In genomic region chr6:74596586-74596985, GRCh38 we compare ENCODE assay signal across 26 cellular contexts.
"Had no signal": no experiment of that assay in that cellular context is flagged by ENCODE, and none has a peak within 500 bp of the region (broad histone marks: within the 10 kb centered on the region; RNA-seq: fewer than 3 reads in every experiment).

No MANE protein-coding gene starts in this region.

- H3K9me3 ChIP-seq: body of pancreas, pancreas had no signal

- H3K27me3 ChIP-seq: body of pancreas, cardiac muscle cell, pancreas, right atrium auricular region had no signal

- H3K4me3 Mint-ChIP-seq: activated B cell treated with CpG ODN at 0.5 μM for 24 hours; activated CD4-positive, alpha-beta T cell treated with anti-CD3 and anti-CD28 coated beads for 36 hours; activated naive CD8-positive, alpha-beta T cell treated with anti-CD3 and anti-CD28 coated beads, Interleukin-2, amount 10 ng/mL, durations not matched to agents 7 days and 5 days; activated T-cell treated with anti-CD3 and anti-CD28 coated beads, Interleukin-2, amount 50 U/mL, for 24 hours; activated T-helper 17 cell treated with anti-CD3 and anti-CD28 coated beads, Interleukin-2, amount 50 U/mL, for 72 hours; natural killer cell treated with Interleukin-12 subunit alpha and Interleukin-12 subunit beta and Interleukin-15 and Interleukin-18, amount 100 ng/mL, for 72 hours had no signal

- ATAC-seq: activated CD4-positive, alpha-beta T cell treated with anti-CD3 and anti-CD28 coated beads for 36 hours; activated T-helper 17 cell treated with anti-CD3 and anti-CD28 coated beads, Interleukin-2, amount 50 U/mL, for 72 hours; body of pancreas; left ventricle myocardium superior; natural killer cell treated with Interleukin-12 subunit alpha and Interleukin-12 subunit beta and Interleukin-15 and Interleukin-18, amount 100 ng/mL, for 72 hours; pancreas; psoas muscle; stimulated activated naive CD8-positive, alpha-beta T cell treated with anti-CD3 and anti-CD28 coated beads, Interleukin-15, Interleukin-2, amounts not matched to agents 100 U/mL and 50 U/mL, for 24 hours had no signal

- DNase-seq: activated B cell treated with CpG ODN at 0.5 μM for 24 hours; activated CD4-positive, alpha-beta T cell treated with anti-CD3 and anti-CD28 coated beads for 36 hours; activated CD4-positive, alpha-beta T cell treated with anti-CD3 and anti-CD28 coated beads, Interleukin-2, amount 50 U/mL, for 4 hours; activated CD8-positive, alpha-beta memory T cell treated with anti-CD3 and anti-CD28 coated beads for 24 hours; activated CD8-positive, alpha-beta memory T cell treated with anti-CD3 and anti-CD28 coated beads, Interleukin-2, amount 50 U/mL, for 4 hours; activated naive CD4-positive, alpha-beta T cell; activated naive CD8-positive, alpha-beta T cell treated with anti-CD3 and anti-CD28 coated beads, Interleukin-2, amount 10 ng/mL, durations not matched to agents 7 days and 5 days; activated T-cell treated with anti-CD3 and anti-CD28 coated beads, Interleukin-2, amount 50 U/mL, for 24 hours; amniotic stem cell; body of pancreas; effector CD4-positive, alpha-beta T cell; erythroblast; foreskin melanocyte; hippocampal formation; left ventricle myocardium superior; midbrain; pancreas; psoas muscle; stimulated activated CD4-positive, alpha-beta T cell treated with anti-CD3 and anti-CD28 coated beads, Interleukin-12 subunit alpha, Interleukin-12 subunit beta, amount 100 ng/mL, for 4 hours; stimulated activated CD4-positive, alpha-beta T cell treated with anti-CD3 and anti-CD28 coated beads, Interleukin-4, amount 100 ng/mL, for 4 hours; stimulated activated naive CD8-positive, alpha-beta T cell treated with anti-CD3 and anti-CD28 coated beads, Interleukin-15, Interleukin-2, amounts not matched to agents 100 U/mL and 50 U/mL, for 24 hours; T-helper 9 cell had no signal

- H3K27ac Mint-ChIP-seq: activated B cell treated with CpG ODN at 0.5 μM for 24 hours; activated CD4-positive, alpha-beta T cell treated with anti-CD3 and anti-CD28 coated beads for 36 hours; activated naive CD8-positive, alpha-beta T cell treated with anti-CD3 and anti-CD28 coated beads, Interleukin-2, amount 10 ng/mL, durations not matched to agents 7 days and 5 days; activated T-cell treated with anti-CD3 and anti-CD28 coated beads, Interleukin-2, amount 50 U/mL, for 24 hours; activated T-helper 17 cell treated with anti-CD3 and anti-CD28 coated beads, Interleukin-2, amount 50 U/mL, for 72 hours; natural killer cell treated with Interleukin-12 subunit alpha and Interleukin-12 subunit beta and Interleukin-15 and Interleukin-18, amount 100 ng/mL, for 72 hours had no signal

- H3K36me3 Mint-ChIP-seq: activated naive CD8-positive, alpha-beta T cell treated with anti-CD3 and anti-CD28 coated beads, Interleukin-2, amount 10 ng/mL, durations not matched to agents 7 days and 5 days had no signal

- H3K4me3 ChIP-seq: body of pancreas, cardiac muscle cell, pancreas, psoas muscle, right atrium auricular region had no signal

- FAIRE-seq: pancreas had no signal

- H3K36me3 ChIP-seq: cardiac muscle cell, pancreas, right atrium auricular region had no signal

- H3K4me1 Mint-ChIP-seq: activated CD4-positive, alpha-beta T cell treated with anti-CD3 and anti-CD28 coated beads for 36 hours; activated naive CD8-positive, alpha-beta T cell treated with anti-CD3 and anti-CD28 coated beads, Interleukin-2, amount 10 ng/mL, durations not matched to agents 7 days and 5 days; activated T-helper 17 cell treated with anti-CD3 and anti-CD28 coated beads, Interleukin-2, amount 50 U/mL, for 72 hours had no signal

- H3K4me1 ChIP-seq: pancreas, psoas muscle, right atrium auricular region had no signal

- H3K27ac ChIP-seq: body of pancreas, cardiac muscle cell, pancreas, psoas muscle, right atrium auricular region had no signal

- H3K27me3 Mint-ChIP-seq: activated B cell treated with CpG ODN at 0.5 μM for 24 hours; activated CD4-positive, alpha-beta T cell treated with anti-CD3 and anti-CD28 coated beads for 36 hours; activated naive CD8-positive, alpha-beta T cell treated with anti-CD3 and anti-CD28 coated beads, Interleukin-2, amount 10 ng/mL, durations not matched to agents 7 days and 5 days; activated T-cell treated with anti-CD3 and anti-CD28 coated beads, Interleukin-2, amount 50 U/mL, for 24 hours; activated T-helper 17 cell treated with anti-CD3 and anti-CD28 coated beads, Interleukin-2, amount 50 U/mL, for 72 hours; natural killer cell treated with Interleukin-12 subunit alpha and Interleukin-12 subunit beta and Interleukin-15 and Interleukin-18, amount 100 ng/mL, for 72 hours had no signal
